ENCODE assay signal across 1 cellular context in genomic region chr2:117814417-117815264, GRCh38.
TF ChIP-seq lines count a peak whose summit lies in the region.

DDX18 (plus strand) TSS chr2:117814691; CDS start chr2:117814778, 87 bp downstream.

TF ChIP-seq in GM12878, 131 proteins besides CTCF, POLR2A, EP300 and RAD21 (continued from another document):
- TF ChIP-seq E2F8 (IDR thresholded peaks at IDR 0.05; ENCODE audit: low read depth, partially characterized antibody): peak; percentile 93
- no peak for TF ChIP-seq JUNB (IDR thresholded peaks at IDR 0.05)
- TF ChIP-seq SPI1 (IDR thresholded peaks at IDR 0.05; ENCODE audit: borderline replicate concordance, insufficient read depth, low read depth, low read length): peak; percentile 67
- no peak for TF ChIP-seq HDAC2 (IDR thresholded peaks at IDR 0.05)
- TF ChIP-seq ATF3 (IDR thresholded peaks at IDR 0.05; ENCODE audit: borderline replicate concordance, extremely low read depth, low read depth, low read length): peak; percentile 54; the same call in 1 of the 2 replicates
- no peak for TF ChIP-seq CBX3 (IDR thresholded peaks at IDR 0.05; ENCODE audit: borderline replicate concordance, low read depth)
